1 cellular context compared by ENCODE assay signal in the genomic region with DNA sequence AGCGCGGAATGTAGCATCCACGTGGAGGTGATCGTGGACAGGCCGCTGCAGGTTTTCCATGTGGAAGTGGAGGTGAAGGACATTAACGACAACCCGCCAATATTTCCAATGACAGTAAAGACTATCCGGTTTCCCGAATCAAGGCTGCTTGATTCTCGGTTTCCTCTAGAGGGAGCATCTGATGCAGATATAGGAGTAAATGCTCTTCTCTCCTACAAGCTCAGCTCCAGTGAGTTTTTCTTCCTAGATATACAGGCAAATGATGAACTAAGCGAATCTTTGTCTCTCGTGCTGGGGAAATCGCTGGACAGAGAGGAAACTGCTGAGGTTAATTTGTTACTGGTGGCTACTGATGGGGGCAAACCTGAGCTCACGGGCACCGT.
TF ChIP-seq lines count a peak whose summit lies in the region.

No MANE protein-coding gene starts in this region.

TF ChIP-seq in IMR-90, 13 proteins besides CTCF, POLR2A, EP300 and RAD21:
- TF ChIP-seq SMC3 (IDR thresholded peaks at IDR 0.05; ENCODE audit: low read depth, low read length), result no peak
- TF ChIP-seq, protein P1, sequence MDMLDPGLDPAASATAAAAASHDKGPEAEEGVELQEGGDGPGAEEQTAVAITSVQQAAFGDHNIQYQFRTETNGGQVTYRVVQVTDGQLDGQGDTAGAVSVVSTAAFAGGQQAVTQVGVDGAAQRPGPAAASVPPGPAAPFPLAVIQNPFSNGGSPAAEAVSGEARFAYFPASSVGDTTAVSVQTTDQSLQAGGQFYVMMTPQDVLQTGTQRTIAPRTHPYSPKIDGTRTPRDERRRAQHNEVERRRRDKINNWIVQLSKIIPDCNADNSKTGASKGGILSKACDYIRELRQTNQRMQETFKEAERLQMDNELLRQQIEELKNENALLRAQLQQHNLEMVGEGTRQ (IDR thresholded peaks at IDR 0.05; ENCODE audit: low read depth, low read length), result no peak
- TF ChIP-seq CHD1 (IDR thresholded peaks at IDR 0.05; ENCODE audit: low read depth, low read length), result no peak
- TF ChIP-seq, protein P2, sequence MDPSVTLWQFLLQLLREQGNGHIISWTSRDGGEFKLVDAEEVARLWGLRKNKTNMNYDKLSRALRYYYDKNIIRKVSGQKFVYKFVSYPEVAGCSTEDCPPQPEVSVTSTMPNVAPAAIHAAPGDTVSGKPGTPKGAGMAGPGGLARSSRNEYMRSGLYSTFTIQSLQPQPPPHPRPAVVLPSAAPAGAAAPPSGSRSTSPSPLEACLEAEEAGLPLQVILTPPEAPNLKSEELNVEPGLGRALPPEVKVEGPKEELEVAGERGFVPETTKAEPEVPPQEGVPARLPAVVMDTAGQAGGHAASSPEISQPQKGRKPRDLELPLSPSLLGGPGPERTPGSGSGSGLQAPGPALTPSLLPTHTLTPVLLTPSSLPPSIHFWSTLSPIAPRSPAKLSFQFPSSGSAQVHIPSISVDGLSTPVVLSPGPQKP (IDR thresholded peaks at IDR 0.05; ENCODE audit: borderline replicate concordance, low read depth, low read length), result no peak
- TF ChIP-seq MAZ (IDR thresholded peaks at IDR 0.05; ENCODE audit: borderline replicate concordance, low read depth, low read length), result no peak
- TF ChIP-seq MAFK (IDR thresholded peaks at IDR 0.05; ENCODE audit: low read depth, low read length), result no peak
- no peak for TF ChIP-seq MXI1 (IDR thresholded peaks at IDR 0.05; ENCODE audit: borderline replicate concordance, low read depth, low read length)
- no peak for TF ChIP-seq CEBPB (IDR thresholded peaks at IDR 0.05; ENCODE audit: low read depth, low read length)
- TF ChIP-seq RFX5 (IDR thresholded peaks at IDR 0.05; ENCODE audit: low read depth, low read length), result no peak
- no peak for TF ChIP-seq RCOR1 (IDR thresholded peaks at IDR 0.05; ENCODE audit: insufficient replicate concordance, low read length)
